Comparison of ENCODE assay signal across 9 cellular contexts in genomic region chrX:129979207-129979920, GRCh38. TPM values are rescaled to one million over a fixed set of nuclear protein-coding genes. Genes with fewer than 3 reads are reported as not detected.
DNase-seq lines count a peak whose midpoint lies in the region; ATAC-seq, FAIRE-seq and TF ChIP-seq lines count a peak whose summit lies in the region.
"Had no signal": no experiment of that assay in that cellular context is flagged by ENCODE, and none has a peak within 500 bp of the region (broad histone marks: within the 10 kb centered on the region; RNA-seq: fewer than 3 reads in every experiment).

No MANE protein-coding gene starts in this region.

- H3K36me3 Mint-ChIP-seq in activated CD4-positive, alpha-beta memory T cell treated with anti-CD3 and anti-CD28 coated beads for 36 hours = no peaks in the 10 kb centered on the region

- ATAC-seq in GM18520 (IDR thresholded peaks at IDR 0.05; ENCODE audit: unreplicated experiment) (no peak), HG02938 (IDR thresholded peaks at IDR 0.05; ENCODE audit: unreplicated experiment) (no peak), HG02678 (IDR thresholded peaks at IDR 0.05; ENCODE audit: unreplicated experiment) (no peak)

- no peak overlapping the region for H3K27ac Mint-ChIP-seq in activated CD4-positive, alpha-beta memory T cell treated with anti-CD3 and anti-CD28 coated beads for 36 hours

- FAIRE-seq in kidney (lab: Jason Lieb, UNC) = no peak

- no peaks in the 10 kb centered on the region for H3K9me3 Mint-ChIP-seq in activated CD4-positive, alpha-beta memory T cell treated with anti-CD3 and anti-CD28 coated beads for 36 hours

- peak; percentile 18 for DNase-seq in activated CD8-positive, alpha-beta memory T cell treated with anti-CD3 and anti-CD28 coated beads, Interleukin-2, amount 50 U/mL, for 4 hours
- no peak for DNase-seq in activated CD8-positive, alpha-beta memory T cell treated with anti-CD3 and anti-CD28 coated beads, Interleukin-2, amount 50 U/mL, for 48 hours
- no peak for DNase-seq in activated CD4-positive, alpha-beta memory T cell treated with anti-CD3 and anti-CD28 coated beads for 36 hours
- peak; percentile 76 for DNase-seq in kidney

- H3K4me1 Mint-ChIP-seq in activated CD4-positive, alpha-beta memory T cell treated with anti-CD3 and anti-CD28 coated beads for 36 hours (ENCODE audit: low read depth) = no peaks in the 10 kb centered on the region

- H3K27me3 ChIP-seq in stomach smooth muscle (ENCODE audit: control insufficient read depth in 1 of 2, insufficient read depth in 2 of 2, low read length in 2 of 2) = no peaks in the 10 kb centered on the region

- POLR2A ChIA-PET in activated CD4-positive, alpha-beta memory T cell treated with anti-CD3 and anti-CD28 coated beads for 36 hours (lab: Charles Lee) = no interaction called here

- intact Hi-C loops in activated CD4-positive, alpha-beta memory T cell treated with anti-CD3 and anti-CD28 coated beads for 36 hours (cut with micrococcal nuclease) = no loop called here
- intact Hi-C loops in kidney (cut with DNase I) = no loop called here

- no peaks in the 10 kb centered on the region for H3K4me1 ChIP-seq in kidney (ENCODE audit: control insufficient read depth in 1 of 2, insufficient read depth in 1 of 2, low read depth in 1 of 2, low read length in 2 of 2)
- peaks cover 2% of the 10 kb centered on the region for H3K4me1 ChIP-seq in stomach smooth muscle (ENCODE audit: control insufficient read depth, insufficient read depth, low read length)

- CTCF ChIA-PET in activated CD4-positive, alpha-beta memory T cell treated with anti-CD3 and anti-CD28 coated beads for 36 hours (lab: Charles Lee) = interaction anchor here (0.9 to 1.9 kb wide), 2 partner anchors 18 to 54 kb away, joined by 3 to 5 read pairs; no protein-coding TSS in a partner anchor

- TF ChIP-seq CTCF in kidney (IDR thresholded peaks at IDR 0.05; ENCODE audit: borderline replicate concordance, extremely low read depth, insufficient read depth) = no peak

- H3K36me3 ChIP-seq in kidney (ENCODE audit: control insufficient read depth in 1 of 2, insufficient read depth in 2 of 2, low read length in 2 of 2) = no peaks in the 10 kb centered on the region
- no peaks in the 10 kb centered on the region for H3K36me3 ChIP-seq in stomach smooth muscle (ENCODE audit: control insufficient read depth in 2 of 2, insufficient read depth in 2 of 2, low read length in 2 of 2)

- no peaks in the 10 kb centered on the region for H3K27me3 Mint-ChIP-seq in activated CD4-positive, alpha-beta memory T cell treated with anti-CD3 and anti-CD28 coated beads for 36 hours

- H3K27ac ChIP-seq in kidney (ENCODE audit: low read depth in 2 of 2, low read length in 2 of 2) (no peak overlapping the region), stomach smooth muscle (ENCODE audit: low read length) (peak overlapping the region; percentile 31)
- H3K27ac ChIP-seq: epithelial cell of prostate had no signal

- H3K4me3 Mint-ChIP-seq in activated CD4-positive, alpha-beta memory T cell treated with anti-CD3 and anti-CD28 coated beads for 36 hours = peak overlapping the region; percentile 48

- H3K4me3 ChIP-seq in kidney (ENCODE audit: low read length in 2 of 2) (no peak overlapping the region), stomach smooth muscle (ENCODE audit: low read length in 2 of 2) (no peak overlapping the region)

- H3K9me3 ChIP-seq in kidney (ENCODE audit: control insufficient read depth in 1 of 2, low read length in 2 of 2) (no peaks in the 10 kb centered on the region), stomach smooth muscle (ENCODE audit: control insufficient read depth in 2 of 2, low read length in 2 of 2) (no peaks in the 10 kb centered on the region)

- H3K9ac ChIP-seq in kidney (ENCODE audit: low read length in 2 of 2) = no peak overlapping the region
- no peak overlapping the region for H3K9ac ChIP-seq in stomach smooth muscle (ENCODE audit: low read length in 2 of 2)

RNA-seq across cellular contexts. Expression of gene BCORL1, which starts 3.1 kb away (rescaled TPM):
- total RNA-seq in activated CD4-positive, alpha-beta memory T cell treated with anti-CD3 and anti-CD28 coated beads for 36 hours = 10 to 100 TPM in 1 of 2 experiments, 1 to 10 TPM in 1; 9.2 to 10.5 TPM
- 14.1 TPM for total RNA-seq in kidney
- 3.9 TPM for polyA plus RNA-seq in kidney (ENCODE audit: insufficient read depth, low read depth, low replicate concordance)

Comparison
In these comparisons a context has a peak if more than half of its experiments do, and no peak if none do; other contexts are left out.
1. DNase-seq: peak in activated CD8-positive, alpha-beta memory T cell treated with anti-CD3 and anti-CD28 coated beads, Interleukin-2, amount 50 U/mL, for 4 hours (single experiment) and kidney (single experiment); none in activated CD8-positive, alpha-beta memory T cell treated with anti-CD3 and anti-CD28 coated beads, Interleukin-2, amount 50 U/mL, for 48 hours (single experiment) and activated CD4-positive, alpha-beta memory T cell treated with anti-CD3 and anti-CD28 coated beads for 36 hours (single experiment).